22 cellular contexts compared by ENCODE assay signal in genomic region chr9:114232091-114232440, GRCh38.
DNase-seq lines count a peak whose midpoint lies in the region; ATAC-seq, FAIRE-seq and TF ChIP-seq lines count a peak whose summit lies in the region.
"Had no signal": no experiment of that assay in that cellular context is flagged by ENCODE, and none has a peak within 500 bp of the region (broad histone marks: within the 10 kb centered on the region; RNA-seq: fewer than 3 reads in every experiment).

No MANE protein-coding gene starts in this region.

- H3K27ac Mint-ChIP-seq in progenitor cell of endocrine pancreas = peak overlapping the region; percentile 49
- H3K27ac Mint-ChIP-seq: CD4-positive, CD25-positive, alpha-beta regulatory T cell had no signal

- H3K27ac ChIP-seq in right atrium auricular region = no peak overlapping the region
- H3K27ac ChIP-seq: SJCRH30 had no signal

- no peaks in the 10 kb centered on the region for H3K36me3 ChIP-seq in right atrium auricular region
- H3K36me3 ChIP-seq: SJCRH30 had no signal

- no peaks in the 10 kb centered on the region for H3K9me3 Mint-ChIP-seq in progenitor cell of endocrine pancreas (ENCODE audit: low read depth)
- H3K9me3 Mint-ChIP-seq: CD4-positive, CD25-positive, alpha-beta regulatory T cell; HFFc6 had no signal

- H3K27me3 Mint-ChIP-seq in progenitor cell of endocrine pancreas = no peaks in the 10 kb centered on the region
- H3K27me3 Mint-ChIP-seq: CD4-positive, CD25-positive, alpha-beta regulatory T cell had no signal

- DNase-seq in Right ventricle myocardium superior (peak; percentile 10), right atrium auricular region (ENCODE audit: low spot score) (no peak), left kidney (ENCODE audit: low read depth, low spot score) (peak; percentile 86), progenitor cell of endocrine pancreas (ENCODE audit: low spot score, unreplicated experiment) (no peak), SK-N-DZ (ENCODE audit: low spot score) (no peak), NCI-H1436 treated with DMSO at 0.1 percent for 48 hours (lab: John Stamatoyannopoulos, UW) (no peak), RCC 7860 (ENCODE audit: low spot score) (no peak)
- DNase-seq: CD4-positive, CD25-positive, alpha-beta regulatory T cell; H7; HFFc6; Kasumi-1; NCI-H1092 treated with DMSO at 0.1 percent for 48 hours; NCI-H146; NCI-H1930; NCI-H2227 treated with DMSO at 0.1 percent for 48 hours; NCI-H526 treated with DMSO at 0.1 percent for 48 hours; SJCRH30 had no signal

- ATAC-seq in Right ventricle myocardium superior (ENCODE audit: poor library complexity) = no peak
- ATAC-seq: HepG2, K562, Panc1 had no signal

- no peaks in the 10 kb centered on the region for H3K9me3 ChIP-seq in right atrium auricular region
- H3K9me3 ChIP-seq: SJCRH30 had no signal

- peaks cover 12% of the 10 kb centered on the region for H3K36me3 Mint-ChIP-seq in progenitor cell of endocrine pancreas (ENCODE audit: insufficient read depth)
- H3K36me3 Mint-ChIP-seq: CD4-positive, CD25-positive, alpha-beta regulatory T cell had no signal

- H3K4me3 Mint-ChIP-seq in progenitor cell of endocrine pancreas (ENCODE audit: low read depth) = no peak overlapping the region
- H3K4me3 Mint-ChIP-seq: CD4-positive, CD25-positive, alpha-beta regulatory T cell; HFFc6 had no signal

- intact Hi-C loops in Right ventricle myocardium superior (cut with DNase I) = no loop called here

- peaks cover 2% of the 10 kb centered on the region for H3K4me1 Mint-ChIP-seq in progenitor cell of endocrine pancreas (ENCODE audit: low read depth)

- H3K4me3 ChIP-seq in right atrium auricular region = no peak overlapping the region
- H3K4me3 ChIP-seq: K562, SJCRH30 had no signal

- peaks cover 0 to 11% of the 10 kb centered on the region in 2 donors for H3K4me1 ChIP-seq in right atrium auricular region

- H3K27me3 ChIP-seq in right atrium auricular region = no peaks in the 10 kb centered on the region
- H3K27me3 ChIP-seq: SJCRH30 had no signal

- FAIRE-seq in RCC 7860 (lab: Jason Lieb, UNC) = no peak
- FAIRE-seq: D721Med, GM18507, HepG2, K562 had no signal

- no peak for TF ChIP-seq CTCF in right atrium auricular region (IDR thresholded peaks at IDR 0.05)
- TF ChIP-seq CTCF in progenitor cell of endocrine pancreas (IDR thresholded peaks at IDR 0.05; ENCODE audit: unreplicated experiment) = no peak

Comparison
In these comparisons a context has a peak if more than half of its experiments do, and no peak if none do; other contexts are left out.
1. DNase-seq: peak in Right ventricle myocardium superior (single experiment) and left kidney (single experiment); none in right atrium auricular region (single experiment), progenitor cell of endocrine pancreas (single experiment), SK-N-DZ (single experiment), NCI-H1436 treated with DMSO at 0.1 percent for 48 hours (single experiment) and RCC 7860 (single experiment).